ENCODE assay signal across 8 cellular contexts in genomic region chr14:49633650-49634546, GRCh38. TPM values are rescaled to one million over a fixed set of nuclear protein-coding genes. Genes with fewer than 3 reads are reported as not detected.
DNase-seq lines count a peak whose midpoint lies in the region; ATAC-seq and TF ChIP-seq lines count a peak whose summit lies in the region.

No MANE protein-coding gene starts in this region.

- peak; percentile 79 for TF ChIP-seq CTCF in kidney epithelial cell (IDR thresholded peaks at IDR 0.05; ENCODE audit: insufficient read depth, low read length, poor library complexity, severe bottlenecking)

- H3K4me1 Mint-ChIP-seq in central memory CD8-positive, alpha-beta T cell, result peaks cover 37% of the 10 kb centered on the region

- no peaks in the 10 kb centered on the region for H3K36me3 ChIP-seq in kidney epithelial cell (ENCODE audit: control insufficient read depth, insufficient read depth, low read length)

- peak overlapping the region; percentile 98 for H3K27ac Mint-ChIP-seq in central memory CD8-positive, alpha-beta T cell (ENCODE audit: low read depth)

- H3K27me3 ChIP-seq in kidney epithelial cell (ENCODE audit: control insufficient read depth, insufficient read depth, low read length), result no peaks in the 10 kb centered on the region

- DNase-seq in Ammon's horn (ENCODE audit: low spot score) (peak; percentile 98), NCI-H345 (lab: John Stamatoyannopoulos, UW) (peak; percentile 95), kidney epithelial cell (ENCODE audit: low read depth) (no peak)
- peak; percentile 85 for DNase-seq in activated CD4-positive, CD25-positive, alpha-beta regulatory T cell treated with anti-CD3 and anti-CD28 coated beads, Interleukin-2, amount 50 U/mL, for 16 hours (ENCODE audit: low read depth, low spot score)
- peak; percentile 87 to 90 for DNase-seq in central memory CD8-positive, alpha-beta T cell (ENCODE audit: low spot score in 2 of 2)
- peak; percentile 96 for DNase-seq in stimulated activated CD4-positive, alpha-beta T cell treated with anti-CD3 and anti-CD28 coated beads, Interleukin-15, amount 100 ng/mL, for 24 hours

- no peaks in the 10 kb centered on the region for H3K27me3 Mint-ChIP-seq in central memory CD8-positive, alpha-beta T cell

- peaks cover 46% of the 10 kb centered on the region for H3K36me3 Mint-ChIP-seq in central memory CD8-positive, alpha-beta T cell (ENCODE audit: insufficient read depth)

- H3K9me3 Mint-ChIP-seq in central memory CD8-positive, alpha-beta T cell, result no peaks in the 10 kb centered on the region

- peak overlapping the region; percentile 84 for H3K4me3 ChIP-seq in kidney epithelial cell (ENCODE audit: low read depth, low read length)

- ATAC-seq in GM19035 (IDR thresholded peaks at IDR 0.05; ENCODE audit: unreplicated experiment) (peak; percentile 77), HG03342 (IDR thresholded peaks at IDR 0.05; ENCODE audit: unreplicated experiment) (peak; percentile 75)
- peak; percentile 75 for ATAC-seq in central memory CD8-positive, alpha-beta T cell (replicated peaks; ENCODE audit: extremely low read depth, poor library complexity, severe bottlenecking)

- H3K4me3 Mint-ChIP-seq in central memory CD8-positive, alpha-beta T cell, result peak overlapping the region; percentile 88

RNA-seq across cellular contexts. Expression of gene DNAAF2, which starts 1.1 kb away (rescaled TPM):
- 22.9 and 23.8 TPM in 2 replicates for total RNA-seq in kidney epithelial cell

RNA-seq across cellular contexts. Expression of gene MGAT2, which starts 13.3 kb away (rescaled TPM):
- total RNA-seq in kidney epithelial cell, result 38.5 and 45.2 TPM in 2 replicates

RNA-seq across cellular contexts. Expression of gene RPL36AL, which starts 13.5 kb away (rescaled TPM):
- total RNA-seq in kidney epithelial cell, result 168 and 258 TPM in 2 replicates

RNA-seq across cellular contexts. Expression of gene LRR1, which starts 35.2 kb away (rescaled TPM):
- total RNA-seq in kidney epithelial cell, result 7.5 and 12.4 TPM in 2 replicates

RNA-seq across cellular contexts. Expression of gene RPS29, which starts 47.7 kb away (rescaled TPM):
- total RNA-seq in kidney epithelial cell, result 11,881 and 16,427 TPM in 2 replicates
